In genomic region chr17:80729016-80729415, GRCh38 we compare ENCODE assay signal across 16 cellular contexts.
DNase-seq lines count a peak whose midpoint lies in the region; ATAC-seq and TF ChIP-seq lines count a peak whose summit lies in the region.
"Had no signal": no experiment of that assay in that cellular context is flagged by ENCODE, and none has a peak within 500 bp of the region (broad histone marks: within the 10 kb centered on the region; RNA-seq: fewer than 3 reads in every experiment).

No MANE protein-coding gene starts in this region.

- H3K27ac ChIP-seq in DND-41 (ENCODE audit: low read length): 0 out of 2 replicates have a peak overlapping the region, but pooled peaks have one; percentile 9
- H3K27ac ChIP-seq: GM23248, PC-9, SJSA1 had no signal

- no peaks in the 10 kb centered on the region for H3K27me3 ChIP-seq in DND-41 (ENCODE audit: insufficient read depth, low read length, poor library complexity)
- H3K27me3 ChIP-seq: SJSA1 had no signal

- H3K9ac ChIP-seq in DND-41 (ENCODE audit: low read depth, low read length): no peak overlapping the region
- H3K9ac ChIP-seq: GM23248 had no signal

- H3K36me3 ChIP-seq in DND-41 (ENCODE audit: insufficient read depth, low read length): peaks cover 25% of the 10 kb centered on the region

- no peak overlapping the region for H2AFZ ChIP-seq in DND-41 (ENCODE audit: low read depth, low read length)
- H2AFZ ChIP-seq: GM23248, PC-9 had no signal

- H3K4me1 ChIP-seq in DND-41 (ENCODE audit: insufficient read depth, low read length): peaks cover 21% of the 10 kb centered on the region

- peaks cover 0 to 3% (median 0%) of the 10 kb centered on the region in 5 experiments for H3K9me3 Mint-ChIP-seq in brain
- no peaks in the 10 kb centered on the region for H3K9me3 Mint-ChIP-seq in nephron
- H3K9me3 Mint-ChIP-seq: CD4-positive, alpha-beta memory T cell; IgD-negative memory B cell had no signal

- H4K20me1 ChIP-seq in DND-41 (ENCODE audit: insufficient read depth, low read length): peaks cover 9% of the 10 kb centered on the region; the same call in 1 of the 2 replicates

- no peaks in the 10 kb centered on the region for H3K27me3 Mint-ChIP-seq in brain
- H3K27me3 Mint-ChIP-seq in nephron (ENCODE audit: low read depth): no peaks in the 10 kb centered on the region
- H3K27me3 Mint-ChIP-seq: B cell; CD4-positive, alpha-beta memory T cell; IgD-negative memory B cell had no signal

- H3K36me3 Mint-ChIP-seq in brain: peaks cover 11% of the 10 kb centered on the region
- peaks cover 9% of the 10 kb centered on the region for H3K36me3 Mint-ChIP-seq in nephron (ENCODE audit: low read depth)

- H3K4me1 Mint-ChIP-seq in brain (peaks cover 93% of the 10 kb centered on the region), nephron (peaks cover 80% of the 10 kb centered on the region)

- H3K27ac Mint-ChIP-seq in brain (peak overlapping the region in 4 of 5 experiments; percentile 31 to 79 (median 50)), nephron (peak overlapping the region; percentile 36 to 61 (median 60))
- H3K27ac Mint-ChIP-seq: B cell, IgD-negative memory B cell had no signal

- H3K4me3 ChIP-seq in DND-41 (ENCODE audit: low read depth in 1 of 2, low read length in 2 of 2): no peak overlapping the region
- H3K4me3 ChIP-seq: GM23248, PC-9, SJSA1 had no signal

- H3K79me2 ChIP-seq in DND-41 (ENCODE audit: insufficient read depth, low read length): peaks cover 56% of the 10 kb centered on the region

- no peak for ATAC-seq in DND-41 (ENCODE audit: insufficient read depth, low read depth)
- ATAC-seq in HG03135 (IDR thresholded peaks at IDR 0.05; ENCODE audit: unreplicated experiment): no peak

- no peaks in the 10 kb centered on the region for H3K9me3 ChIP-seq in DND-41 (ENCODE audit: insufficient read depth, low read length, severe bottlenecking)
- H3K9me3 ChIP-seq: SJSA1 had no signal

- H3K4me3 Mint-ChIP-seq in brain (peak overlapping the region in 1 of 5 experiments; percentile 22), nephron (peak overlapping the region in 1 of 3 experiments; percentile 7)
- H3K4me3 Mint-ChIP-seq: B cell had no signal

- no peak for DNase-seq in DND-41
- peak; percentile 44 for DNase-seq in NCI-H69 (lab: John Stamatoyannopoulos, UW)
- no peak for DNase-seq in H4 (ENCODE audit: low spot score)
- DNase-seq in T-helper 2 cell: no peak
- DNase-seq: CD4-positive, alpha-beta memory T cell; DMS79; GM23248; NCI-H1930; NCI-H774; PC-9 had no signal

- H3K4me2 ChIP-seq in DND-41 (ENCODE audit: insufficient read depth, low read length): no peak overlapping the region
- H3K4me2 ChIP-seq: PC-9 had no signal

- TF ChIP-seq CTCF in DND-41 (IDR thresholded peaks at IDR 0.05; ENCODE audit: borderline replicate concordance, extremely low read depth, low read length, poor library complexity, severe bottlenecking) (no peak), brain (conservative IDR thresholded peaks at IDR 0.05) (no peak), nephron (IDR thresholded peaks at IDR 0.05; ENCODE audit: unreplicated experiment in 3 of 3) (no peak)
